In genomic region chr1:176855434-176855745, GRCh38 we compare ENCODE assay signal across 23 cellular contexts.
"Had no signal": no experiment of that assay in that cellular context is flagged by ENCODE, and none has a peak within 500 bp of the region (broad histone marks: within the 10 kb centered on the region; RNA-seq: fewer than 3 reads in every experiment).

No MANE protein-coding gene starts in this region.

- H3K4me3 ChIP-seq: MG63, Peyer's patch, SJSA1 had no signal

- ATAC-seq: PC-3 had no signal

- H3K36me3 ChIP-seq: MG63, Peyer's patch, SJSA1 had no signal

- DNase-seq: Kasumi-1, KG1, MG63, NCI-H1436, NCI-H146, NCI-H1694, NCI-H187, NCI-H1930, NCI-H2029 treated with DMSO at 0.1 percent for 48 hours, NCI-H2107, NCI-H2171, NCI-H226, NCI-H446 treated with DMSO at 0.1 percent for 48 hours, NCI-H510A, NCI-H524, NCI-H69, PC-3, Peyer's patch, Right ventricle myocardium superior, RPMI8226, SK-N-SH, SW 1271 had no signal

- H3K4me2 ChIP-seq: SK-N-SH had no signal

- H3K9ac ChIP-seq: SK-N-SH had no signal

- H3K9me3 ChIP-seq: MG63, Peyer's patch, SJSA1, SK-N-SH had no signal

- H3K4me1 ChIP-seq: Peyer's patch had no signal

- H3K27ac ChIP-seq: Peyer's patch, SJSA1 had no signal

- H3K27me3 ChIP-seq: MG63, Peyer's patch had no signal
